ENCODE assay signal across 22 cellular contexts in the genomic region with DNA sequence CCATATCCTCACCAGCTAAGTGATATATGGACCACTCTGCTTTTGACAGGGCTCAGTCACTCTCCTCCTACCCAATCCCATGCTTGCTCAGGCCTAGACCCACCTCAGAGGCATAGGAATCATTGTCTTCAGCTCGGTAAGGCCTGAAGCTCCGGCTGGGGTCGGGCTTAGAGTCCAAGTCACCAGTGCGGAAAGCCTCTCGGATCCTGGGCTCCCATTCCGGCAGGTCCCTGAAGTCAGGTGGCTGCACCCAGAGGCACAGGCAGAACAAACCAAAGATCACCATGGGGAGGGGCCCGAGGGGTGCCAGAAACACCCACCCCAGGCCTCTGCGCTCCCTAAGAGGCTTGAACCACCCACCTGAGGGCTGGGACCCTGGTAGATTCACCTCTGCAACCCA. TPM values are rescaled to one million over a fixed set of nuclear protein-coding genes. Genes with fewer than 3 reads are reported as not detected.
DNase-seq lines count a peak whose midpoint lies in the region; ATAC-seq and TF ChIP-seq lines count a peak whose summit lies in the region.
"Had no signal": no experiment of that assay in that cellular context is flagged by ENCODE, and none has a peak within 500 bp of the region (broad histone marks: within the 10 kb centered on the region; RNA-seq: fewer than 3 reads in every experiment).

No MANE protein-coding gene starts in this region.

- peak overlapping the region; percentile 24 for H3K27ac Mint-ChIP-seq in dendritic cell treated with granulocyte-macrophage colony-stimulating factor and Interleukin-4, amounts not matched to agents 40 ng/mL and 50 ng/mL, for 4 days
- H3K27ac Mint-ChIP-seq in type B pancreatic cell: peak overlapping the region; percentile 97
- H3K27ac Mint-ChIP-seq: CD4-positive, alpha-beta T cell; GM23338 had no signal

- no peak overlapping the region for H3K4me2 ChIP-seq in osteoblast (ENCODE audit: insufficient read depth, low read length)
- H3K4me2 ChIP-seq: A549, GM23338 had no signal

- H3K36me3 ChIP-seq in left ventricle myocardium inferior: peaks cover 91% of the 10 kb centered on the region
- peaks cover 3 to 98% (median 93%) of the 10 kb centered on the region in 9 donors for H3K36me3 ChIP-seq in heart left ventricle
- peaks cover 63% of the 10 kb centered on the region for H3K36me3 ChIP-seq in osteoblast (ENCODE audit: insufficient read depth, low read length)

- intact Hi-C loops in left ventricle myocardium inferior (cut with micrococcal nuclease): no loop called here
- intact Hi-C loops in heart left ventricle (cut with DNase I): no loop called here
- intact Hi-C loops in dendritic cell treated with granulocyte-macrophage colony-stimulating factor and Interleukin-4, amounts not matched to agents 40 ng/mL and 50 ng/mL, for 4 days (cut with micrococcal nuclease): no loop called here

- no peak overlapping the region for H2AFZ ChIP-seq in osteoblast (ENCODE audit: low read length)
- H2AFZ ChIP-seq: GM23338 had no signal

- H3K27ac ChIP-seq in left ventricle myocardium inferior (replicated peaks) (peak overlapping the region; percentile 19), heart left ventricle (peak overlapping the region in 1 of 12 donors; percentile 0), osteoblast (ENCODE audit: low read depth, low read length) (no peak overlapping the region)
- H3K27ac ChIP-seq: A549 had no signal

- H4K20me1 ChIP-seq in osteoblast (ENCODE audit: insufficient read depth, low read length): peaks cover 12% of the 10 kb centered on the region

- TF ChIP-seq POLR2A in heart left ventricle (IDR thresholded peaks at IDR 0.05): no peak

- H3K9me3 ChIP-seq in left ventricle myocardium inferior (replicated peaks) (no peaks in the 10 kb centered on the region), heart left ventricle (no peaks in the 10 kb centered on the region), osteoblast (ENCODE audit: low read depth, low read length) (no peaks in the 10 kb centered on the region)
- H3K9me3 ChIP-seq: A549, HAP-1 had no signal

- no peak overlapping the region for H3K4me3 ChIP-seq in left ventricle myocardium inferior
- no peak overlapping the region for H3K4me3 ChIP-seq in heart left ventricle
- no peak overlapping the region for H3K4me3 ChIP-seq in osteoblast (ENCODE audit: insufficient read depth, low read length)
- H3K4me3 ChIP-seq: A549, GM23338, HAP-1 had no signal

- ATAC-seq in heart left ventricle: no peak
- ATAC-seq: A549, GM23338, Panc1 had no signal

- H3K4me3 Mint-ChIP-seq in dendritic cell treated with granulocyte-macrophage colony-stimulating factor and Interleukin-4, amounts not matched to agents 40 ng/mL and 50 ng/mL, for 4 days: no peak overlapping the region
- H3K4me3 Mint-ChIP-seq in type B pancreatic cell: no peak overlapping the region
- H3K4me3 Mint-ChIP-seq: CD4-positive, alpha-beta T cell; GM23338 had no signal

- H3K4me1 ChIP-seq in left ventricle myocardium inferior (peaks cover 11% of the 10 kb centered on the region), heart left ventricle (peaks cover 0 to 14% (median 0%) of the 10 kb centered on the region in 12 donors), osteoblast (ENCODE audit: insufficient read depth, low read length) (peaks cover 13% of the 10 kb centered on the region)
- H3K4me1 ChIP-seq: HAP-1 had no signal

- no peaks in the 10 kb centered on the region for H3K27me3 ChIP-seq in left ventricle myocardium inferior (ENCODE audit: low read depth)
- no peaks in the 10 kb centered on the region for H3K27me3 ChIP-seq in heart left ventricle
- no peaks in the 10 kb centered on the region for H3K27me3 ChIP-seq in osteoblast (ENCODE audit: insufficient read depth, low read length)

- H3K4me1 Mint-ChIP-seq in dendritic cell treated with granulocyte-macrophage colony-stimulating factor and Interleukin-4, amounts not matched to agents 40 ng/mL and 50 ng/mL, for 4 days (ENCODE audit: low read depth): peaks cover 17% of the 10 kb centered on the region
- peaks cover 7% of the 10 kb centered on the region for H3K4me1 Mint-ChIP-seq in type B pancreatic cell (ENCODE audit: unreplicated experiment)

- no peaks in the 10 kb centered on the region for H3K9me3 Mint-ChIP-seq in dendritic cell treated with granulocyte-macrophage colony-stimulating factor and Interleukin-4, amounts not matched to agents 40 ng/mL and 50 ng/mL, for 4 days
- H3K9me3 Mint-ChIP-seq in type B pancreatic cell: no peaks in the 10 kb centered on the region
- H3K9me3 Mint-ChIP-seq: CD4-positive, alpha-beta T cell; GM23338 had no signal

- H3K79me2 ChIP-seq in osteoblast (ENCODE audit: insufficient read depth, low read length): peaks cover 37% of the 10 kb centered on the region

- DNase-seq in left ventricle myocardium inferior (no peak), heart left ventricle (no peak), osteoblast (ENCODE audit: insufficient read length, low spot score, missing footprints) (peak; percentile 10), type B pancreatic cell (ENCODE audit: extremely low spot score, unreplicated experiment) (no peak), NCI-H1436 treated with DMSO at 0.1 percent for 48 hours (lab: John Stamatoyannopoulos, UW) (no peak), NCI-H1048 (lab: John Stamatoyannopoulos, UW) (no peak), DMS53 treated with DMSO at 0.1 percent for 48 hours (lab: John Stamatoyannopoulos, UW; ENCODE audit: unreplicated experiment) (no peak)
- DNase-seq: CD4-positive, alpha-beta T cell; COR-L47; DND-41; KBM-7; NCI-H1092 treated with DMSO at 0.1 percent for 48 hours; NCI-H146; NCI-H2029; NCI-H226; NCI-H524; NCI-H82 had no signal

- peaks cover 94% of the 10 kb centered on the region for H3K36me3 Mint-ChIP-seq in dendritic cell treated with granulocyte-macrophage colony-stimulating factor and Interleukin-4, amounts not matched to agents 40 ng/mL and 50 ng/mL, for 4 days (ENCODE audit: low read depth)
- H3K36me3 Mint-ChIP-seq in type B pancreatic cell: peaks cover 18% of the 10 kb centered on the region

- TF ChIP-seq CTCF in left ventricle myocardium inferior (IDR thresholded peaks at IDR 0.05; ENCODE audit: borderline replicate concordance): no peak
- TF ChIP-seq CTCF in heart left ventricle (IDR thresholded peaks at IDR 0.05): no peak
- no peak for TF ChIP-seq CTCF in osteoblast (IDR thresholded peaks at IDR 0.05; ENCODE audit: extremely low read depth, low read depth, low read length)
- TF ChIP-seq CTCF in type B pancreatic cell (conservative IDR thresholded peaks at IDR 0.05): no peak

- no peaks in the 10 kb centered on the region for H3K27me3 Mint-ChIP-seq in dendritic cell treated with granulocyte-macrophage colony-stimulating factor and Interleukin-4, amounts not matched to agents 40 ng/mL and 50 ng/mL, for 4 days
- no peaks in the 10 kb centered on the region for H3K27me3 Mint-ChIP-seq in type B pancreatic cell
- H3K27me3 Mint-ChIP-seq: CD4-positive, alpha-beta T cell had no signal

- 87 to 94% (median 92%) methylated on average over 6 to 8 of the region's 8 CpGs for WGBS in heart left ventricle, 4 donors

RNA-seq across cellular contexts. Expression of gene DSN1, which starts 39.0 kb away (rescaled TPM):
- total RNA-seq in left ventricle myocardium inferior: 4.8 TPM
- 1 to 10 TPM; 3.7 to 6.2 (median 4.9) TPM for total RNA-seq in heart left ventricle
- 1 to 10 TPM; 3.2 to 7.0 TPM for polyA plus RNA-seq in heart left ventricle
- 8.0 and 9.7 TPM in 2 replicates for total RNA-seq in osteoblast
- 20.0 and 24.1 TPM in 2 replicates for total RNA-seq in type B pancreatic cell (ENCODE audit: low replicate concordance)
